17 cellular contexts compared by ENCODE assay signal in the genomic region with DNA sequence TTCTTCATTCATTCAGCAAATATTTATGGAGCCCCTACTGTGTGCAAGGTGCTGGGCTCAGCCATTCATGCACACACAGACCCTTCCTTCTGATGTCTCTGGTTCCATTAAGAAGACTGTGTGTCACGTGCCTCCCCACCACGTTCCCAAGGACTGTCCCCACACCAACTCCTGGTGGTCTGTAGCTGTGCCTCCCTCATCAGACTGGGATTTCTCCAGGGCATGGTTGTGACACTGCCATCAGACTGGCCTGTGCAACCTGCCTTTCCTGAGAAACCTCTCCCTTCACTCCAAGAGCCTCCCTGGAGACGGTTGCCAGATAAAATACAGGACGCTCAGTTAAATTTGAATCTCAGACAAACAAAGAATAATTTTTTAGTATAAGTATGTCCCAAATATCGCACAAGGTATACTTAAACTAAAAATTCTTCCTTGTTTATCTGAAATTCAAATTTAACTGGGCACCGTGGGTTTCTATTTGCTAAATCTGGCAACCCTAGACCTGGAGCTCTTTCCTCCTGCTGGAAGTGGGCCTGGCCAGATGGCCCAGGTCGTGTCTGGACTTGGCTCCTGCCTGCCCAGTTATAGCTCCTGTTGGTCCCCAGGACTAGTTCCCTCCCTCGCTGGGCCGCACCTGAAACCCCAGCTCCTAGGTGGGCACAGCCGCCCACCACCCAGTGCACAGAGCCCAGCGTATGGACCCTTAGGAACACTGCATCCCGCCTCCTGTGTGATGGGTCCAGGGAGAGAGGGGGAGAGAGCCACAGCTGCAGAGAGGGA.
"Had no signal": no experiment of that assay in that cellular context is flagged by ENCODE, and none has a peak within 500 bp of the region (broad histone marks: within the 10 kb centered on the region; RNA-seq: fewer than 3 reads in every experiment).

No MANE protein-coding gene starts in this region.

- ATAC-seq: left ventricle myocardium superior; psoas muscle; sciatic nerve; stimulated activated naive CD8-positive, alpha-beta T cell treated with anti-CD3 and anti-CD28 coated beads, Interleukin-15, Interleukin-2, amounts not matched to agents 100 U/mL and 50 U/mL, for 24 hours had no signal

- H3K27ac ChIP-seq: psoas muscle, suprapubic skin, upper lobe of left lung had no signal

- FAIRE-seq: endothelial cell of umbilical vein had no signal

- H3K36me3 ChIP-seq: suprapubic skin, upper lobe of left lung had no signal

- H3K9me3 ChIP-seq: psoas muscle, suprapubic skin, upper lobe of left lung had no signal

- H3K4me3 ChIP-seq: psoas muscle, suprapubic skin, upper lobe of left lung had no signal

- H3K27me3 ChIP-seq: upper lobe of left lung had no signal

- H3K4me1 ChIP-seq: psoas muscle had no signal

- DNase-seq: activated CD4-positive, alpha-beta memory T cell treated with anti-CD3 and anti-CD28 coated beads, Interleukin-2, amount 10 ng/mL, durations not matched to agents 7 days and 5 days; activated CD4-positive, alpha-beta T cell treated with anti-CD3 and anti-CD28 coated beads for 4 hours; activated effector memory CD4-positive, alpha-beta T cell treated with Interleukin-2 at 50 U/mL for 16 hours; activated naive CD4-positive, alpha-beta T cell treated with anti-CD3 and anti-CD28 coated beads, Interleukin-2, amount 50 U/mL, for 16 hours; activated T-cell treated with anti-CD3 and anti-CD28 coated beads, Interleukin-2, amount 50 U/mL, for 24 hours; central memory CD4-positive, alpha-beta T cell; effector CD8-positive, alpha-beta T cell; foreskin fibroblast; kidney glomerular epithelial cell; left ventricle myocardium superior; mesendoderm; psoas muscle; stimulated activated naive CD8-positive, alpha-beta T cell treated with anti-CD3 and anti-CD28 coated beads, Interleukin-15, Interleukin-2, amounts not matched to agents 100 U/mL and 50 U/mL, for 24 hours; upper lobe of left lung had no signal
